5 cellular contexts compared by ENCODE assay signal in genomic region chr6:29323332-29323731, GRCh38. TPM values are rescaled to one million over a fixed set of nuclear protein-coding genes. Genes with fewer than 3 reads are reported as not detected.
"Had no signal": no experiment of that assay in that cellular context is flagged by ENCODE, and none has a peak within 500 bp of the region (broad histone marks: within the 10 kb centered on the region; RNA-seq: fewer than 3 reads in every experiment).

No MANE protein-coding gene starts in this region.

RNA-seq across cellular contexts. Expression of gene OR14J1, which starts 21.8 kb away (rescaled TPM):
- total RNA-seq: HepG2, HT-29, HT1080, IMR-90 had no signal
- polyA plus RNA-seq: IgD-negative memory B cell, IMR-90 had no signal

RNA-seq across cellular contexts. Expression of gene OR5V1, which starts 45.3 kb away (rescaled TPM):
- total RNA-seq: HepG2, HT-29, HT1080, IMR-90 had no signal
- polyA plus RNA-seq: HepG2, IgD-negative memory B cell, IMR-90 had no signal

RNA-seq across cellular contexts. Expression of gene OR12D3, which starts 51.8 kb away (rescaled TPM):
- total RNA-seq: HepG2, HT-29, HT1080, IMR-90 had no signal
- polyA plus RNA-seq: HepG2, IgD-negative memory B cell, IMR-90 had no signal
